In the genomic region with DNA sequence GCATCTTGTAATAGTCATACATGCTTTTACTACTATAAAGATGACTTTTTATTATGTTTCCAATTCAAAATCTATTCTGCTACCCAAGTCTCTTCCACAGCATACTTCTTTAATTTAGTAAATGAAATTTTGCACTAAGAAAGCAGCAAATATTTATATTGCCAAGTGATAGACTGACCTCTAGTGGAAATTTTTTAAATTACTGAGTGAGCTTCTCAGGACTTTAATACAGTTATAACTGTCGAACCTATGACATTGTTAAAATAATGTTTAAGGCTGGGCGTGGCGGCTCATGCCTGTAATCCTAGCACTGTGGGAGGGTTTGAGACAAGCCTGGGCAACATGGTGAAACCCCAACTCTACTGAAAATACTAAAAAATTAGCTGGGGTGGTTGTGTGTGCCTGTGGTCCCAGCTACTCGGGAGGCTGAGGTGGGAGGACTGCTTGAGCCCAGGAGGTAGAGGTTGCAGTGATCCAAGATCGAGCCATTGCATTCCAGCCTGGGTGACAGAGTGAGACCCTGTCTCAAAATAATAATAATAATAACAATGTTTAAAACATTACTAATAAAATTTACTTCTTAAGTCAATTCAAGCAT, we compare ENCODE assay signal across 8 cellular contexts. TPM values are rescaled to one million over a fixed set of nuclear protein-coding genes. Genes with fewer than 3 reads are reported as not detected.
DNase-seq lines count a peak whose midpoint lies in the region; ATAC-seq and TF ChIP-seq lines count a peak whose summit lies in the region.

No MANE protein-coding gene starts in this region.

- H3K9me3 Mint-ChIP-seq in brain, result peaks cover 5 to 14% (median 8%) of the 10 kb centered on the region in 5 experiments

- no peak overlapping the region for H3K4me3 Mint-ChIP-seq in brain

- H3K4me1 ChIP-seq in vagina, result no peaks in the 10 kb centered on the region

- TF ChIP-seq CTCF in brain (conservative IDR thresholded peaks at IDR 0.05), result peak; percentile 85
- peak; percentile 18 to 66 (median 48) for TF ChIP-seq CTCF in vagina (IDR thresholded peaks at IDR 0.05)

- no peak overlapping the region for H3K27ac Mint-ChIP-seq in brain

- no peak overlapping the region for H3K4me3 ChIP-seq in vagina

- peak; percentile 74 for DNase-seq in DMS 273 (lab: John Stamatoyannopoulos, UW; ENCODE audit: unreplicated experiment)
- peak; percentile 26 for DNase-seq in H4 (ENCODE audit: low spot score)
- peak; percentile 81 for DNase-seq in NCI-H2227 (lab: John Stamatoyannopoulos, UW; ENCODE audit: unreplicated experiment)
- peak in 1 of 2 donors; percentile 16 for DNase-seq in left colon
- no peak for DNase-seq in vagina (ENCODE audit: extremely low spot score in 2 of 2)
- no peak for DNase-seq in activated CD4-positive, CD25-positive, alpha-beta regulatory T cell treated with anti-CD3 and anti-CD28 coated beads, Interleukin-2, amount 50 U/mL, for 72 hours
- no peak for DNase-seq in activated T-cell treated with anti-CD3 and anti-CD28 coated beads, Interleukin-2, amount 50 U/mL, for 48 hours

- H3K4me1 Mint-ChIP-seq in brain, result peaks cover 12% of the 10 kb centered on the region

- TF ChIP-seq POLR2A in vagina (IDR thresholded peaks at IDR 0.05), result no peak

- no peaks in the 10 kb centered on the region for H3K9me3 ChIP-seq in vagina

- H3K27ac ChIP-seq in vagina, result no peak overlapping the region

- ATAC-seq in left colon, result peak; percentile 76

- peaks cover 7% of the 10 kb centered on the region for H3K36me3 Mint-ChIP-seq in brain

- H3K36me3 ChIP-seq in vagina, result no peaks in the 10 kb centered on the region

- no peaks in the 10 kb centered on the region for H3K27me3 ChIP-seq in vagina

- intact Hi-C loops in left colon (cut with DNase I, micrococcal nuclease) (loop anchor here (5.0 to 10.0 kb wide), 4 partner anchors 239 to 372 kb away; no protein-coding TSS in a partner anchor), vagina (cut with DNase I) (loop anchor here (5.0 kb wide), 1 partner anchor 344 kb away; no protein-coding TSS in a partner anchor)

- H3K27me3 Mint-ChIP-seq in brain, result peaks cover 20% of the 10 kb centered on the region

RNA-seq across cellular contexts. Expression of a gene that starts 27.3 kb away (rescaled TPM):
- total RNA-seq in H4 (2014; rRNA removed; shearing (Covaris generic)), result 8.1 and 10.9 TPM in 2 replicates
- polyA plus RNA-seq in brain (ENCODE audit: insufficient read depth, low read depth, low replicate concordance), result 8.6 TPM
- total RNA-seq in left colon, result 1 to 10 TPM; 1.2 to 3.2 TPM
- 11.5 TPM for total RNA-seq in vagina

Comparison
In these comparisons a context has a peak if more than half of its experiments do, and no peak if none do; other contexts are left out.
1. DNase-seq: peak in DMS 273 (single experiment), H4 (single experiment) and NCI-H2227 (single experiment); none in vagina (0 of 2), activated CD4-positive, CD25-positive, alpha-beta regulatory T cell treated with anti-CD3 and anti-CD28 coated beads, Interleukin-2, amount 50 U/mL, for 72 hours (single experiment) and activated T-cell treated with anti-CD3 and anti-CD28 coated beads, Interleukin-2, amount 50 U/mL, for 48 hours (0 of 2).